In genomic region chr14:105338392-105338791, GRCh38 we compare ENCODE assay signal across 19 cellular contexts. TPM values are rescaled to one million over a fixed set of nuclear protein-coding genes. Genes with fewer than 3 reads are reported as not detected.
DNase-seq lines count a peak whose midpoint lies in the region; ATAC-seq and TF ChIP-seq lines count a peak whose summit lies in the region.
"Had no signal": no experiment of that assay in that cellular context is flagged by ENCODE, and none has a peak within 500 bp of the region (broad histone marks: within the 10 kb centered on the region; RNA-seq: fewer than 3 reads in every experiment).

No MANE protein-coding gene starts in this region.

- H3K27ac ChIP-seq in right atrium auricular region: peak overlapping the region; percentile 55 to 75
- peak overlapping the region; percentile 47 for H3K27ac ChIP-seq in angular gyrus (ENCODE audit: low read depth, low read length)
- no peak overlapping the region for H3K27ac ChIP-seq in neuronal stem cell (replicated peaks; ENCODE audit: low read length)
- H3K27ac ChIP-seq in stomach smooth muscle (ENCODE audit: low read length): peak overlapping the region; percentile 49
- H3K27ac ChIP-seq: KMS-11, RWPE1 had no signal

- no peak overlapping the region for H2BK12ac ChIP-seq in neuronal stem cell (ENCODE audit: low read length)

- no peaks in the 10 kb centered on the region for H3K36me3 ChIP-seq in right atrium auricular region
- H3K36me3 ChIP-seq in neuronal stem cell (replicated peaks in 1 of 2; ENCODE audit: control insufficient read depth in 2 of 2, insufficient read depth in 2 of 2, low read length in 2 of 2): peaks cover 0 to 7% of the 10 kb centered on the region in 2 donors
- no peaks in the 10 kb centered on the region for H3K36me3 ChIP-seq in stomach smooth muscle (ENCODE audit: control insufficient read depth in 2 of 2, insufficient read depth in 2 of 2, low read length in 2 of 2)

- no peak overlapping the region for H2BK15ac ChIP-seq in neuronal stem cell (ENCODE audit: low read length)

- peaks cover 3% of the 10 kb centered on the region for H3K79me1 ChIP-seq in neuronal stem cell (ENCODE audit: low read depth, low read length)

- H2BK120ac ChIP-seq in neuronal stem cell (ENCODE audit: low read depth, low read length): peak overlapping the region; percentile 19

- H3K4me3 ChIP-seq in right atrium auricular region (no peak overlapping the region), neuronal stem cell (ENCODE audit: low read length in 2 of 2) (peak overlapping the region in 1 of 2 donors; percentile 26), stomach smooth muscle (ENCODE audit: low read length in 2 of 2) (no peak overlapping the region)

- H3K4me1 ChIP-seq in right atrium auricular region: peaks cover 0 to 80% of the 10 kb centered on the region in 2 donors
- H3K4me1 ChIP-seq in neuronal stem cell (ENCODE audit: control insufficient read depth in 2 of 2, insufficient read depth in 1 of 2, low read depth in 1 of 2, low read length in 2 of 2): peaks cover 10 to 14% of the 10 kb centered on the region in 2 donors
- peaks cover 66% of the 10 kb centered on the region for H3K4me1 ChIP-seq in stomach smooth muscle (ENCODE audit: control insufficient read depth, insufficient read depth, low read length)

- no CpG with 5 or more reads among the region's 7 CpGs for WGBS in neuronal stem cell (ENCODE audit: extremely low coverage in 2 of 2, insufficient read length in 2 of 2, insufficient replicate concordance in 1 of 2), 2 donors

- H3K9ac ChIP-seq in neuronal stem cell (ENCODE audit: low read depth, low read length, poor library complexity) (no peak overlapping the region), stomach smooth muscle (ENCODE audit: low read length in 2 of 2) (no peak overlapping the region)
- H3K9ac ChIP-seq: KMS-11 had no signal

- H2AFZ ChIP-seq in neuronal stem cell (ENCODE audit: low read length): no peak overlapping the region

- H3K4me2 ChIP-seq in neuronal stem cell (ENCODE audit: insufficient read depth, low read length, poor library complexity, severe bottlenecking): no peak overlapping the region
- H3K4me2 ChIP-seq: KMS-11 had no signal

- no peak for ATAC-seq in Right ventricle myocardium superior (ENCODE audit: poor library complexity)
- ATAC-seq in activated CD4-positive, CD25-positive, alpha-beta regulatory T cell treated with anti-CD3 and anti-CD28 coated beads, Interleukin-2, amount 50 U/mL, for 24 hours: no peak
- ATAC-seq in GM19328 (IDR thresholded peaks at IDR 0.05; ENCODE audit: unreplicated experiment): no peak

- no peak overlapping the region for H3K14ac ChIP-seq in neuronal stem cell (ENCODE audit: low read length)

- peak overlapping the region; percentile 89 for H4K8ac ChIP-seq in neuronal stem cell (ENCODE audit: low read depth, low read length)

- H3K9me3 ChIP-seq in right atrium auricular region (no peaks in the 10 kb centered on the region), neuronal stem cell (replicated peaks in 1 of 2; ENCODE audit: control insufficient read depth in 2 of 2, insufficient read depth in 1 of 2, low read depth in 1 of 2, low read length in 2 of 2) (no peaks in the 10 kb centered on the region), stomach smooth muscle (ENCODE audit: control insufficient read depth in 2 of 2, low read length in 2 of 2) (no peaks in the 10 kb centered on the region)

- DNase-seq in right atrium auricular region (ENCODE audit: low spot score) (no peak), Right ventricle myocardium superior (no peak), neuronal stem cell (ENCODE audit: low spot score) (no peak), AML-193 (lab: John Stamatoyannopoulos, UW) (no peak)
- DNase-seq: Calu3; CD4-positive, CD25-positive, alpha-beta regulatory T cell; DMS79; NCI-H1092 treated with DMSO at 0.1 percent for 48 hours; NCI-H1694; NCI-H2107; NCI-H345; NCI-H526 treated with DMSO at 0.1 percent for 48 hours; OCI-M1 had no signal

- H3K18ac ChIP-seq in neuronal stem cell (ENCODE audit: low read length): peak overlapping the region; percentile 42

- H3K4ac ChIP-seq in neuronal stem cell (ENCODE audit: low read length): no peak overlapping the region

- intact Hi-C loops in Right ventricle myocardium superior (cut with DNase I): no loop called here

- no peak overlapping the region for H2AK5ac ChIP-seq in neuronal stem cell (ENCODE audit: low read depth, low read length)

- H3K23ac ChIP-seq in neuronal stem cell (ENCODE audit: low read depth, low read length, poor library complexity): no peak overlapping the region

- H2BK5ac ChIP-seq in neuronal stem cell (ENCODE audit: low read length): no peak overlapping the region

- TF ChIP-seq CTCF in right atrium auricular region (IDR thresholded peaks at IDR 0.05): no peak

- H4K91ac ChIP-seq in neuronal stem cell (ENCODE audit: low read depth, low read length, poor library complexity): no peak overlapping the region

- H3K27me3 ChIP-seq in right atrium auricular region (no peaks in the 10 kb centered on the region), neuronal stem cell (ENCODE audit: control insufficient read depth in 3 of 3, insufficient read depth in 3 of 3, low read depth in 1 of 3, low read length in 3 of 3) (no peaks in the 10 kb centered on the region), stomach smooth muscle (ENCODE audit: control insufficient read depth in 1 of 2, insufficient read depth in 2 of 2, low read length in 2 of 2) (no peaks in the 10 kb centered on the region)

RNA-seq across cellular contexts. Expression of gene PACS2, which starts 23.8 kb away (rescaled TPM):
- total RNA-seq in right atrium auricular region (10 to 100 TPM; 55.0 to 59.7 TPM), Right ventricle myocardium superior (66.8 TPM)
- 33.5 TPM for polyA plus RNA-seq in neuronal stem cell (2013, experiment 1 of 2)
- polyA plus RNA-seq in neuronal stem cell (2013, experiment 2 of 2): 32.3 TPM

RNA-seq across cellular contexts. Expression of gene BRF1, which starts 37.6 kb away (rescaled TPM):
- total RNA-seq in right atrium auricular region: 10 to 100 TPM; 16.2 to 17.2 TPM
- 17.5 TPM for total RNA-seq in Right ventricle myocardium superior
- 14.0 TPM for polyA plus RNA-seq in neuronal stem cell (2013, experiment 1 of 2)
- polyA plus RNA-seq in neuronal stem cell (2013, experiment 2 of 2): 14.3 TPM

RNA-seq across cellular contexts. Expression of gene TEX22, which starts 59.9 kb away (rescaled TPM):
- total RNA-seq in right atrium auricular region (under 1 TPM in 1 of 2 donors, not detected in 1; 0.16 TPM), Right ventricle myocardium superior (1.9 TPM)
- 0.21 TPM for polyA plus RNA-seq in neuronal stem cell (2013, experiment 1 of 2)
- 0.21 TPM for polyA plus RNA-seq in neuronal stem cell (2013, experiment 2 of 2)
